ENCODE assay signal across 10 cellular contexts in the genomic region with DNA sequence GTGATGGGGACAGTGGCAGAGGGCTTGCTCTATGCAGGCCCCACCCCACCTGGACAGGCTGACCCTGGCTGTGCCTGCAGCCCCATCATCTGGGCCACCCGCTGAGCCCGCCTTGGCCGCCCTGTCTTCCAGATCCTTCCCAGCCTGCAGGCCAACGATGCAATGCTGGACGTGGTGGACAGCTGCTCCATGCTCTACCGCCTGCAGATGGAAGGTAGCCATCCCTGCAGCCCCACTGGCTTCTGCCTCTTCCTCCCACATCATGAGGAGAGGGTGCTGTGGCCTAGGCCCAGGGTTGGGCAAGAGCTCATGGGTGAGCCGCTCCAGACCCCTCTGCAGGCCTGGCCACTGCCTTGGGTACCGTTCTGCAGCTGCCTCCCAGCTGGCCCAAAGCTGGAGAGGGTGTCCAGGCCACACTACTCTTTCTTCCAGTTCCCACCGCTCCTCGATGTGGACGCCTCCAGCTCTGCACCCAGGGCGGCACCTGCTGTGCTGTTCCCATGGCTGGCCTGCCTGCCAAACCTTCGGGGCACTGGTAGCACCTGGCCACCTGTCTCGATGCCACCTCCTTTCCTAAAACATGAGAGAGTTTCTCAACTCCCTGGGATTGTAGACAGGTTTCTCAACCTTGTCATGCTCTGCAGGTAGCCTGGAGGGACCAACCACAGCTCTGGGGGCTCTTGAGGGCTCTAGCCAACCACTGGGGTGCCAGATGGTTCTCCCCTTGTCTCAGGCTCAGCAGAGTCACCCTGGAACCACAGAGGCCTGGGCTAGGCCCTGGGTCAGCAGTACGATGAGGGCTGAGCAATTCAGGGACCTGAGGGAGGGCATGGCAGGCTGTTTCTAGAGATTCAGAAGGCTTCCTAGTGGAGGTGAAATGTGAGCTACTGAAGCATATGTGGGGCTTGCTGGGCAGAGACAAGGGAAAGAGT. TPM values are rescaled to one million over a fixed set of nuclear protein-coding genes. Genes with fewer than 3 reads are reported as not detected.
DNase-seq lines count a peak whose midpoint lies in the region; ATAC-seq and TF ChIP-seq lines count a peak whose summit lies in the region.
"Had no signal": no experiment of that assay in that cellular context is flagged by ENCODE, and none has a peak within 500 bp of the region (broad histone marks: within the 10 kb centered on the region; RNA-seq: fewer than 3 reads in every experiment).

No MANE protein-coding gene starts in this region.

- H3K9me3 ChIP-seq in muscle layer of duodenum (ENCODE audit: control insufficient read depth in 1 of 2, low read length in 2 of 2), result no peaks in the 10 kb centered on the region

- no peak for TF ChIP-seq CTCF in foreskin fibroblast (IDR thresholded peaks at IDR 0.05; ENCODE audit: low read depth, low read length)
- no peak for TF ChIP-seq CTCF in GM10248 (IDR thresholded peaks at IDR 0.05; ENCODE audit: control extremely low read depth, extremely low read depth, low read depth, missing control alignments)

- CTCF ChIA-PET in GM10248 (lab: Yijun Ruan, JAX), result interaction anchor here (1.0 to 2.1 kb wide), 3 partner anchors 9 to 253 kb away, joined by 3 to 10 read pairs (median 4); no protein-coding TSS in a partner anchor

- H3K27me3 ChIP-seq in muscle layer of duodenum (ENCODE audit: low read depth, low read length), result no peaks in the 10 kb centered on the region

- no peaks in the 10 kb centered on the region for H3K4me1 ChIP-seq in muscle layer of duodenum (ENCODE audit: control insufficient read depth in 1 of 2, insufficient read depth in 2 of 2, low read length in 2 of 2)

- intact Hi-C loops in activated T-helper 2 cell treated with anti-CD3 and anti-CD28 coated beads, Interferon-gamma antibody, Interleukin-2, Interleukin-4, amounts not matched to agents 10 μg/mL and 5 μg/mL and 100 μg/mL, durations not matched to agents 14 hours and 24 hours and 36 hours (cut with micrococcal nuclease), result no loop called here

- H3K36me3 Mint-ChIP-seq in stimulated activated naive CD8-positive, alpha-beta T cell treated with anti-CD3 and anti-CD28 coated beads, Interleukin-15, Interleukin-2, amounts not matched to agents 100 ng/mL and 50 ng/mL, for 24 hours (ENCODE audit: low read depth), result peaks cover 7% of the 10 kb centered on the region
- H3K36me3 Mint-ChIP-seq in activated T-helper 2 cell treated with anti-CD3 and anti-CD28 coated beads, Interferon-gamma antibody, Interleukin-2, Interleukin-4, amounts not matched to agents 10 μg/mL and 5 μg/mL and 100 μg/mL, durations not matched to agents 14 hours and 24 hours and 36 hours (ENCODE audit: low read depth), result peaks cover 39% of the 10 kb centered on the region

- ATAC-seq in stimulated activated naive CD8-positive, alpha-beta T cell treated with anti-CD3 and anti-CD28 coated beads, Interleukin-15, Interleukin-2, amounts not matched to agents 100 U/mL and 50 U/mL, for 24 hours, result no peak

- no peaks in the 10 kb centered on the region for H3K9me3 Mint-ChIP-seq in stimulated activated naive CD8-positive, alpha-beta T cell treated with anti-CD3 and anti-CD28 coated beads, Interleukin-15, Interleukin-2, amounts not matched to agents 100 ng/mL and 50 ng/mL, for 24 hours
- H3K9me3 Mint-ChIP-seq in activated T-helper 2 cell treated with anti-CD3 and anti-CD28 coated beads, Interferon-gamma antibody, Interleukin-2, Interleukin-4, amounts not matched to agents 10 μg/mL and 5 μg/mL and 100 μg/mL, durations not matched to agents 14 hours and 24 hours and 36 hours, result no peaks in the 10 kb centered on the region

- no peaks in the 10 kb centered on the region for H3K27me3 Mint-ChIP-seq in stimulated activated naive CD8-positive, alpha-beta T cell treated with anti-CD3 and anti-CD28 coated beads, Interleukin-15, Interleukin-2, amounts not matched to agents 100 ng/mL and 50 ng/mL, for 24 hours
- H3K27me3 Mint-ChIP-seq in activated T-helper 2 cell treated with anti-CD3 and anti-CD28 coated beads, Interferon-gamma antibody, Interleukin-2, Interleukin-4, amounts not matched to agents 10 μg/mL and 5 μg/mL and 100 μg/mL, durations not matched to agents 14 hours and 24 hours and 36 hours (ENCODE audit: low read depth), result no peaks in the 10 kb centered on the region

- H3K4me1 Mint-ChIP-seq in stimulated activated naive CD8-positive, alpha-beta T cell treated with anti-CD3 and anti-CD28 coated beads, Interleukin-15, Interleukin-2, amounts not matched to agents 100 ng/mL and 50 ng/mL, for 24 hours (ENCODE audit: low read depth), result peaks cover 17% of the 10 kb centered on the region
- H3K4me1 Mint-ChIP-seq in activated T-helper 2 cell treated with anti-CD3 and anti-CD28 coated beads, Interferon-gamma antibody, Interleukin-2, Interleukin-4, amounts not matched to agents 10 μg/mL and 5 μg/mL and 100 μg/mL, durations not matched to agents 14 hours and 24 hours and 36 hours (ENCODE audit: low read depth), result peaks cover 2% of the 10 kb centered on the region

- peak overlapping the region; percentile 39 for H3K27ac ChIP-seq in muscle layer of duodenum (ENCODE audit: low read length)

- H3K4me3 ChIP-seq in muscle layer of duodenum (ENCODE audit: low read depth in 1 of 2, low read length in 2 of 2) (peak overlapping the region in 1 of 2 donors; percentile 23), foreskin fibroblast (ENCODE audit: low read depth in 1 of 2, low read length in 2 of 2) (no peak overlapping the region)

- POLR2A ChIA-PET in GM10248 (lab: Yijun Ruan, JAX), result interaction anchor here (0.9 kb wide), 1 partner anchor 9 kb away, joined by 3 read pairs; a partner anchor contains a TSS

- peaks cover 18 to 78% of the 10 kb centered on the region in 2 donors for H3K36me3 ChIP-seq in muscle layer of duodenum (ENCODE audit: control insufficient read depth in 1 of 2, insufficient read depth in 2 of 2, low read length in 2 of 2)

- DNase-seq in stimulated activated naive CD8-positive, alpha-beta T cell treated with anti-CD3 and anti-CD28 coated beads, Interleukin-15, Interleukin-2, amounts not matched to agents 100 U/mL and 50 U/mL, for 24 hours, result no peak
- no peak for DNase-seq in activated T-helper 2 cell treated with anti-CD3 and anti-CD28 coated beads, Interferon-gamma antibody, Interleukin-2, Interleukin-4, amounts not matched to agents 10 μg/mL and 5 μg/mL and 100 μg/mL, durations not matched to agents 14 hours and 24 hours and 36 hours (ENCODE audit: low spot score)
- DNase-seq in stimulated activated CD4-positive, alpha-beta T cell treated with anti-CD3 and anti-CD28 coated beads, Interleukin-1b, Interleukin-23, amount 100 ng/mL, for 48 hours, result no peak
- DNase-seq in foreskin fibroblast (no peak), NCI-H2196 treated with DMSO at 0.1 percent for 48 hours (lab: John Stamatoyannopoulos, UW; ENCODE audit: unreplicated experiment) (no peak), GM10248 (ENCODE audit: extremely low spot score) (no peak)
- DNase-seq: C1 segment of cervical spinal cord, NCI-H2171 had no signal

- H3K27ac Mint-ChIP-seq in stimulated activated naive CD8-positive, alpha-beta T cell treated with anti-CD3 and anti-CD28 coated beads, Interleukin-15, Interleukin-2, amounts not matched to agents 100 ng/mL and 50 ng/mL, for 24 hours, result peak overlapping the region; percentile 75
- peak overlapping the region; percentile 65 for H3K27ac Mint-ChIP-seq in activated T-helper 2 cell treated with anti-CD3 and anti-CD28 coated beads, Interferon-gamma antibody, Interleukin-2, Interleukin-4, amounts not matched to agents 10 μg/mL and 5 μg/mL and 100 μg/mL, durations not matched to agents 14 hours and 24 hours and 36 hours

- peak overlapping the region; percentile 73 for H3K4me3 Mint-ChIP-seq in stimulated activated naive CD8-positive, alpha-beta T cell treated with anti-CD3 and anti-CD28 coated beads, Interleukin-15, Interleukin-2, amounts not matched to agents 100 ng/mL and 50 ng/mL, for 24 hours
- H3K4me3 Mint-ChIP-seq in activated T-helper 2 cell treated with anti-CD3 and anti-CD28 coated beads, Interferon-gamma antibody, Interleukin-2, Interleukin-4, amounts not matched to agents 10 μg/mL and 5 μg/mL and 100 μg/mL, durations not matched to agents 14 hours and 24 hours and 36 hours (ENCODE audit: low read depth), result peak overlapping the region; percentile 73

RNA-seq across cellular contexts. Expression of a gene that starts 9.5 kb away (rescaled TPM):
- 46.1 and 47.7 TPM in 2 replicates for total RNA-seq in activated T-helper 2 cell treated with anti-CD3 and anti-CD28 coated beads, Interferon-gamma antibody, Interleukin-2, Interleukin-4, amounts not matched to agents 10 μg/mL and 5 μg/mL and 100 μg/mL, durations not matched to agents 14 hours and 24 hours and 36 hours

RNA-seq across cellular contexts. Expression of a gene that starts 19.4 kb away (rescaled TPM):
- 20.7 and 21.0 TPM in 2 replicates for total RNA-seq in activated T-helper 2 cell treated with anti-CD3 and anti-CD28 coated beads, Interferon-gamma antibody, Interleukin-2, Interleukin-4, amounts not matched to agents 10 μg/mL and 5 μg/mL and 100 μg/mL, durations not matched to agents 14 hours and 24 hours and 36 hours

RNA-seq across cellular contexts. Expression of a gene that starts 24.1 kb away (rescaled TPM):
- not detected in 2 replicates for total RNA-seq in activated T-helper 2 cell treated with anti-CD3 and anti-CD28 coated beads, Interferon-gamma antibody, Interleukin-2, Interleukin-4, amounts not matched to agents 10 μg/mL and 5 μg/mL and 100 μg/mL, durations not matched to agents 14 hours and 24 hours and 36 hours

RNA-seq across cellular contexts. Expression of a gene that starts 37.1 kb away (rescaled TPM):
- total RNA-seq in activated T-helper 2 cell treated with anti-CD3 and anti-CD28 coated beads, Interferon-gamma antibody, Interleukin-2, Interleukin-4, amounts not matched to agents 10 μg/mL and 5 μg/mL and 100 μg/mL, durations not matched to agents 14 hours and 24 hours and 36 hours, result 7.7 and 10.7 TPM in 2 replicates

RNA-seq across cellular contexts. Expression of a gene that starts 48.3 kb away (rescaled TPM):
- 74.1 and 76.0 TPM in 2 replicates for total RNA-seq in activated T-helper 2 cell treated with anti-CD3 and anti-CD28 coated beads, Interferon-gamma antibody, Interleukin-2, Interleukin-4, amounts not matched to agents 10 μg/mL and 5 μg/mL and 100 μg/mL, durations not matched to agents 14 hours and 24 hours and 36 hours
